ENCODE assay signal across 30 cellular contexts in the genomic region with DNA sequence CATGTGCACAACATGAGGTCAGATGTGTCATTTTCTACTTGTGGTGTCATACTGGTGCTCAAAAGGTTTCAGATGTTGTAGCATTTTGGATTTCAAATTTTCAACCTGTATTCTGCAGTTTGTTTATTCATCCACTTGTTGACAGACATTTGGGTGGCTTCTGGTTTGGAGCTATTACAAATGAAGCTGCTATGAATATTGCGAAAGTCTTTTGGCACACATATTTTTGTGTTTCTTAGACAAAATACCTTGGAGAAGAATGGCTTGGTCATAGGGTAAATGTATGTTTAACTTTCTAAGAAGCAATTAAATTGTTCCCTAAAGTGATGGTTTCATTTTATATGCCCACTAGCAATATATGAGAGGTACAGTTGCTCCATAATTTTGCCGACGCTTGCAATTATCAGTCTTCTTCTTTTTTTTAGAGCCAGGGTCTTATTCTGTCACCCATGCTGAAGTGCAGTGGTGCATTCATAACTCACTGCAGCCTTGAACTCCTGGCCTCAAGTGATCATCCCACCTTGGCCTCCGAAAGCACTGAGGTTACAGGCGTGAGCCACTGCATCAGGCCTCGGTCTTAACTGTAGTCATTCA.
"Had no signal": no experiment of that assay in that cellular context is flagged by ENCODE, and none has a peak within 500 bp of the region (broad histone marks: within the 10 kb centered on the region; RNA-seq: fewer than 3 reads in every experiment).

No MANE protein-coding gene starts in this region.

- ATAC-seq: activated CD4-positive, CD25-positive, alpha-beta regulatory T cell treated with anti-CD3 and anti-CD28 coated beads, Interleukin-2, amount 50 U/mL, for 24 hours; effector memory CD8-positive, alpha-beta T cell; gastrocnemius medialis; mucosa of descending colon; natural killer cell treated with Interleukin-12 subunit alpha and Interleukin-12 subunit beta and Interleukin-15 and Interleukin-18, amount 100 ng/mL, for 72 hours; right cardiac atrium; stimulated activated effector memory CD8-positive, alpha-beta T cell treated with anti-CD3 and anti-CD28 coated beads, Interleukin-12 subunit alpha, Interleukin-12 subunit beta, amount 100 ng/mL, for 72 hours had no signal

- FAIRE-seq: TTC549 had no signal

- H3K4me1 ChIP-seq: breast epithelium, gastrocnemius medialis, left ventricle myocardium inferior, uterus had no signal

- DNase-seq: activated CD4-positive, alpha-beta memory T cell treated with anti-CD3 and anti-CD28 coated beads for 36 hours; activated CD4-positive, alpha-beta T cell treated with anti-CD3 and anti-CD28 coated beads for 48 hours; activated CD8-positive, alpha-beta memory T cell treated with anti-CD3 and anti-CD28 coated beads, Interleukin-2, amount 50 U/mL, for 4 hours; activated gamma-delta T cell; activated naive CD4-positive, alpha-beta T cell treated with anti-CD3 and anti-CD28 coated beads, Interleukin-2, amount 10 ng/mL, durations not matched to agents 7 days and 5 days; activated naive CD8-positive, alpha-beta T cell treated with anti-CD3 and anti-CD28 coated beads, Interleukin-2, amount 10 ng/mL, durations not matched to agents 7 days and 5 days; activated T-cell treated with anti-CD3 and anti-CD28 coated beads, Interleukin-2, amount 50 U/mL, for 1 hour; amygdala; effector memory CD8-positive, alpha-beta T cell; gastrocnemius medialis; glutamatergic neuron; islet precursor cell; left ventricle myocardium inferior; mesendoderm; mucosa of descending colon; right cardiac atrium; stimulated activated CD4-positive, alpha-beta T cell treated with anti-CD3 and anti-CD28 coated beads, Interleukin-4, amount 100 ng/mL, for 24 hours; SW 1271; T-helper 9 cell; uterus; WERI-Rb-1 had no signal

- H3K9me3 ChIP-seq: breast epithelium, gastrocnemius medialis, mucosa of descending colon, thoracic aorta, uterus had no signal

- H3K36me3 ChIP-seq: breast epithelium, gastrocnemius medialis, left ventricle myocardium inferior, thoracic aorta, uterus, WERI-Rb-1 had no signal

- H3K27ac ChIP-seq: breast epithelium, coronary artery, gastrocnemius medialis, left ventricle myocardium inferior, skin epidermis, thoracic aorta, uterus, WERI-Rb-1 had no signal

- H3K4me3 ChIP-seq: breast epithelium, coronary artery, gastrocnemius medialis, left ventricle myocardium inferior, lung, mucosa of descending colon, skin epidermis, thoracic aorta, uterus had no signal

- H3K27me3 ChIP-seq: breast epithelium, gastrocnemius medialis, uterus had no signal
